Comparison of ENCODE assay signal across 20 cellular contexts in the genomic region with DNA sequence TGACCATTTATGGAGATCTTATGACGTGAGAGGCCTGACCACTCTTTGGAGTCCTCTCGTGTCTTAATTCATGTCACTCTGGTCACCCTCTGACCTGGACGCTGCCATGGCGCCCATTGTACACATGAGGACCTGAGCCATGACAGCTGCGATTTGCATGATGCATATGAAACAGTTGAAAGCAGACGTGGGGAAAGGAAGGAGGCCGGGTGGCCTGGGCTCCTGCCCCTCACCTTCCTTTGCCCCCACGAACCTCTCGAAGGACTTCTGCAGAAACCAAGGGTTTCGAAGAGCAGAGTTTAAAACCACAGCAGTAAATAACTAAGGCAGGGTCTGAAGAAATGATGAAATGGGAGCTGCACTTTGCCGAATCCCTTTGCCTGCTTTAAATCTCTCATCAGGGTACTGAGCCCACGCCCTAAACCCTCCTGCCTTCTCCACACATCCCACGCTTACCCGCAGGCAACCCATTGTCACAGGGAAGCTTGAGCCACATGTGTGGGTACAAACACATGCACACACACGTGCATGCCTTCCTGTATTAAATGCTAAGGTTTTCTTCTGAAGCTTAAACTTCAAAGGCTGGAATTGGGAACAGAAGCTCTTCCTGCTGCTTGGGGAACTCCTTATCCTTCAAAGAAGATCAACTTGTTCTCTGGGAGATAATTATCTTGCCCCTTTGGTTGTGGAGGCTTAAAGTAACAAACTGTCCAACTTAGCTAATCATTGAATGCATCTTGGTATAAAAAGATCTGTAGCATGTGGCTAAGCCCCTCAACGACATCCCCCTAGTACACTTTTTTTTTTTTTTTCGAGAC. TPM values are rescaled to one million over a fixed set of nuclear protein-coding genes. Genes with fewer than 3 reads are reported as not detected.
A peak's percentile ranks its signal among the peaks of the same experiment; 100 is the strongest.
DNase-seq lines count a peak whose midpoint lies in the region; ATAC-seq and TF ChIP-seq lines count a peak whose summit lies in the region.
"Had no signal": no experiment of that assay in that cellular context is flagged by ENCODE, and none has a peak within 500 bp of the region (broad histone marks: within the 10 kb centered on the region; RNA-seq: fewer than 3 reads in every experiment).

No MANE protein-coding gene starts in this region.

- no peaks in the 10 kb centered on the region for H3K9me3 Mint-ChIP-seq in activated CD4-positive, alpha-beta T cell treated with anti-CD3 and anti-CD28 coated beads for 36 hours (ENCODE audit: low read depth)
- H3K9me3 Mint-ChIP-seq: activated naive CD4-positive, alpha-beta T cell treated with anti-CD3 and anti-CD28 coated beads, Interleukin-2, amount 50 U/mL, for 24 hours; immature natural killer cell had no signal

- peak; percentile 59 for DNase-seq in activated CD4-positive, alpha-beta T cell treated with anti-CD3 and anti-CD28 coated beads for 36 hours
- no peak for DNase-seq in activated CD4-positive, alpha-beta T cell treated with anti-CD3 and anti-CD28 coated beads, Interleukin-2, amount 50 U/mL, for 4 hours
- peak; percentile 44 for DNase-seq in fibroblast of villous mesenchyme (ENCODE audit: low read depth)
- DNase-seq in stimulated activated CD4-positive, alpha-beta T cell treated with anti-CD3 and anti-CD28 coated beads, TNF-alpha, amount 100 ng/mL, for 48 hours (ENCODE audit: low read depth in 3 of 3), result peak in 2 of 3 donors; percentile 4 to 7
- DNase-seq in NCI-H69 (lab: John Stamatoyannopoulos, UW), result no peak
- DNase-seq in midbrain (lab: John Stamatoyannopoulos, UW), result no peak
- DNase-seq: CD4-positive, CD25-positive, alpha-beta regulatory T cell; cerebellar nuclear complex; immature natural killer cell; Kasumi-1; NCI-H1694 treated with DMSO at 0.1 percent for 48 hours; NCI-H774 had no signal

- peaks cover 13% of the 10 kb centered on the region for H3K4me1 Mint-ChIP-seq in activated CD4-positive, alpha-beta T cell treated with anti-CD3 and anti-CD28 coated beads for 36 hours
- H3K4me1 Mint-ChIP-seq: immature natural killer cell had no signal

- POLR2A ChIA-PET in activated CD4-positive, alpha-beta T cell treated with anti-CD3 and anti-CD28 coated beads for 36 hours (lab: Charles Lee), result interaction anchor here (0.7 kb wide), 1 partner anchor 92 kb away, joined by 6 read pairs; no protein-coding TSS in a partner anchor

- no peaks in the 10 kb centered on the region for H3K36me3 Mint-ChIP-seq in activated CD4-positive, alpha-beta T cell treated with anti-CD3 and anti-CD28 coated beads for 36 hours (ENCODE audit: low read depth)
- H3K36me3 Mint-ChIP-seq: activated naive CD4-positive, alpha-beta T cell treated with anti-CD3 and anti-CD28 coated beads, Interleukin-2, amount 50 U/mL, for 24 hours; CD4-positive, CD25-positive, alpha-beta regulatory T cell; immature natural killer cell had no signal

- no peak overlapping the region for H3K27ac Mint-ChIP-seq in activated CD4-positive, alpha-beta T cell treated with anti-CD3 and anti-CD28 coated beads for 36 hours
- H3K27ac Mint-ChIP-seq: activated naive CD4-positive, alpha-beta T cell treated with anti-CD3 and anti-CD28 coated beads, Interleukin-2, amount 50 U/mL, for 24 hours; immature natural killer cell had no signal

- TF ChIP-seq CTCF in VCaP (conservative IDR thresholded peaks at IDR 0.05), result no peak
- TF ChIP-seq CTCF in fibroblast of villous mesenchyme (IDR thresholded peaks at IDR 0.05; ENCODE audit: insufficient read depth, low read depth, low read length), result no peak

- CTCF ChIA-PET in activated CD4-positive, alpha-beta T cell treated with anti-CD3 and anti-CD28 coated beads for 36 hours (lab: Charles Lee), result interaction anchor here (1.0 kb wide), 1 partner anchor 70 kb away, joined by 3 read pairs; no protein-coding TSS in a partner anchor

- peak overlapping the region; percentile 97 for H3K27ac ChIP-seq in VCaP
- H3K27ac ChIP-seq: 22Rv1, tibial nerve had no signal

- ATAC-seq in activated CD4-positive, alpha-beta T cell treated with anti-CD3 and anti-CD28 coated beads for 36 hours, result peak; percentile 49
- no peak for ATAC-seq in HG02588 (IDR thresholded peaks at IDR 0.05; ENCODE audit: unreplicated experiment)

- intact Hi-C loops in activated CD4-positive, alpha-beta T cell treated with anti-CD3 and anti-CD28 coated beads for 36 hours (cut with DNase I, micrococcal nuclease), result loop anchor here in 1 of 2 experiments (5.0 kb wide), 1 partner anchor 74 kb away; no protein-coding TSS in a partner anchor

- peaks cover 2% of the 10 kb centered on the region for H3K27me3 Mint-ChIP-seq in activated CD4-positive, alpha-beta T cell treated with anti-CD3 and anti-CD28 coated beads for 36 hours
- H3K27me3 Mint-ChIP-seq: activated naive CD4-positive, alpha-beta T cell treated with anti-CD3 and anti-CD28 coated beads, Interleukin-2, amount 50 U/mL, for 24 hours had no signal

- H3K4me3 Mint-ChIP-seq in activated CD4-positive, alpha-beta T cell treated with anti-CD3 and anti-CD28 coated beads for 36 hours, result no peak overlapping the region
- H3K4me3 Mint-ChIP-seq: activated naive CD4-positive, alpha-beta T cell treated with anti-CD3 and anti-CD28 coated beads, Interleukin-2, amount 50 U/mL, for 24 hours; CD4-positive, CD25-positive, alpha-beta regulatory T cell had no signal

- H3K4me3 ChIP-seq in fibroblast of villous mesenchyme (ENCODE audit: low read depth, low read length), result no peak overlapping the region
- H3K4me3 ChIP-seq: skin epidermis, tibial nerve had no signal

RNA-seq across cellular contexts. Expression of a gene that starts 11.7 kb away (rescaled TPM):
- not detected for total RNA-seq in activated CD4-positive, alpha-beta T cell treated with anti-CD3 and anti-CD28 coated beads for 36 hours
- not detected in 2 replicates for total RNA-seq in fibroblast of villous mesenchyme
- total RNA-seq: CD4-positive, CD25-positive, alpha-beta regulatory T cell; G401; T-helper 2 cell treated with Interferon-gamma antibody and Interleukin-4, amounts not matched to agents 100 ng/mL and 5 ng/mL, for 36 hours; tibial nerve had no signal

RNA-seq across cellular contexts. Expression of a gene that starts 13.7 kb away (rescaled TPM):
- not detected for total RNA-seq in activated CD4-positive, alpha-beta T cell treated with anti-CD3 and anti-CD28 coated beads for 36 hours
- total RNA-seq in fibroblast of villous mesenchyme, result not detected in 2 replicates
- total RNA-seq: CD4-positive, CD25-positive, alpha-beta regulatory T cell; G401; T-helper 2 cell treated with Interferon-gamma antibody and Interleukin-4, amounts not matched to agents 100 ng/mL and 5 ng/mL, for 36 hours; tibial nerve had no signal

Comparison
In these comparisons a context has a peak if more than half of its experiments do, and no peak if none do; other contexts are left out.
1. DNase-seq: peak in activated CD4-positive, alpha-beta T cell treated with anti-CD3 and anti-CD28 coated beads for 36 hours (single experiment), fibroblast of villous mesenchyme (single experiment) and stimulated activated CD4-positive, alpha-beta T cell treated with anti-CD3 and anti-CD28 coated beads, TNF-alpha, amount 100 ng/mL, for 48 hours (2 of 3); none in activated CD4-positive, alpha-beta T cell treated with anti-CD3 and anti-CD28 coated beads, Interleukin-2, amount 50 U/mL, for 4 hours (0 of 2), NCI-H69 (single experiment) and midbrain (single experiment).